16 cellular contexts compared by ENCODE assay signal in genomic region chr11:103773059-103773458, GRCh38.
DNase-seq lines count a peak whose midpoint lies in the region; ATAC-seq and TF ChIP-seq lines count a peak whose summit lies in the region.
"Had no signal": no experiment of that assay in that cellular context is flagged by ENCODE, and none has a peak within 500 bp of the region (broad histone marks: within the 10 kb centered on the region; RNA-seq: fewer than 3 reads in every experiment).

No MANE protein-coding gene starts in this region.

- CTCF ChIA-PET in mammary epithelial cell (lab: Charles Lee; ENCODE audit: low non-redundant PET) = no interaction called here

- no peak overlapping the region for H3K9ac ChIP-seq in GM23248
- H3K9ac ChIP-seq in mammary epithelial cell (ENCODE audit: insufficient read depth, low read length) = no peak overlapping the region

- no peaks in the 10 kb centered on the region for H4K20me1 ChIP-seq in GM23248 (ENCODE audit: insufficient read depth)
- no peaks in the 10 kb centered on the region for H4K20me1 ChIP-seq in mammary epithelial cell (ENCODE audit: insufficient read depth, low read length)

- H3K79me2 ChIP-seq in GM23248 (ENCODE audit: insufficient read depth) (no peaks in the 10 kb centered on the region), mammary epithelial cell (ENCODE audit: insufficient read depth, low read length) (no peaks in the 10 kb centered on the region)

- peaks cover 18% of the 10 kb centered on the region for H3K4me1 ChIP-seq in GM23248 (ENCODE audit: insufficient read depth)
- H3K4me1 ChIP-seq in thoracic aorta (ENCODE audit: control insufficient read depth in 1 of 2, low read depth in 2 of 2) = peaks cover 10 to 59% of the 10 kb centered on the region in 2 donors
- H3K4me1 ChIP-seq in mammary epithelial cell (ENCODE audit: insufficient read depth, low read length) = peaks cover under 1% of the 10 kb centered on the region

- H2AFZ ChIP-seq in GM23248 = no peak overlapping the region
- no peak overlapping the region for H2AFZ ChIP-seq in mammary epithelial cell (ENCODE audit: low read depth, low read length)

- no peaks in the 10 kb centered on the region for H3K9me2 ChIP-seq in GM23248 (ENCODE audit: insufficient read depth)

- dilution Hi-C loops in mammary epithelial cell (cut with HindIII; ENCODE audit: low sequenced_read_pairs) = no loop called here

- no peak for TF ChIP-seq CTCF in thoracic aorta (IDR thresholded peaks at IDR 0.05)
- no peak for TF ChIP-seq CTCF in mammary epithelial cell (conservative IDR thresholded peaks at IDR 0.05 in 1 of 2, IDR thresholded peaks at IDR 0.05 in 1 of 2; ENCODE audit: extremely low read depth in 1 of 2, insufficient read depth in 1 of 2, low read depth in 1 of 2, low read length in 2 of 2)

- no TSS peak for BruUV-seq in mammary epithelial cell (replicated peaks; lab: Mats Ljungman, UMichigan)

- H3K27ac ChIP-seq in GM23248 = peak overlapping the region; percentile 28
- no peak overlapping the region for H3K27ac ChIP-seq in thoracic aorta
- H3K27ac ChIP-seq in mammary epithelial cell (ENCODE audit: insufficient read depth, low read depth, low read length) = no peak overlapping the region
- H3K27ac ChIP-seq: VCaP had no signal

- WGBS in GM23248 (ENCODE audit: low coverage in 1 of 2, low lambda C conversion rate in 2 of 2, missing lambda C conversion rate in 2 of 2), 2 experiments = 5 to 7% methylated on average over 2 of the region's 2 CpGs
- WGBS in mammary epithelial cell (ENCODE audit: low coverage, missing lambda C conversion rate) = 92% methylated on average over 2 of the region's 2 CpGs

- H3K36me3 ChIP-seq in GM23248 (ENCODE audit: low read depth) = no peaks in the 10 kb centered on the region
- no peaks in the 10 kb centered on the region for H3K36me3 ChIP-seq in thoracic aorta
- no peaks in the 10 kb centered on the region for H3K36me3 ChIP-seq in mammary epithelial cell (ENCODE audit: insufficient read depth, low read length)

- H3K4me2 ChIP-seq in GM23248 (ENCODE audit: unreplicated experiment) (peak overlapping the region; percentile 21), mammary epithelial cell (ENCODE audit: insufficient read depth, low read depth, low read length) (no peak overlapping the region)

- ATAC-seq in left ventricle myocardium superior (peak; percentile 83), thoracic aorta (ENCODE audit: insufficient number of reproducible peaks, low FRiP score, low read depth) (no peak)
- ATAC-seq: PC-3; stimulated activated naive CD8-positive, alpha-beta T cell treated with anti-CD3 and anti-CD28 coated beads, Interleukin-15, Interleukin-2, amounts not matched to agents 100 U/mL and 50 U/mL, for 24 hours had no signal

- DNase-seq in GM23248 (peak; percentile 84), brain pericyte (ENCODE audit: low read depth, low spot score) (peak; percentile 49), left ventricle myocardium superior (no peak), thoracic aorta (ENCODE audit: low spot score) (no peak), mammary epithelial cell (no peak), DMS153 (lab: John Stamatoyannopoulos, UW) (no peak), SHP77 (lab: John Stamatoyannopoulos, UW) (no peak)
- DNase-seq: activated CD8-positive, alpha-beta memory T cell treated with anti-CD3 and anti-CD28 coated beads for 24 hours; amygdala; dorsolateral prefrontal cortex; Karpas-422; NCI-H1930; NCI-H510A treated with DMSO at 0.1 percent for 48 hours; PC-3; stimulated activated naive CD8-positive, alpha-beta T cell treated with anti-CD3 and anti-CD28 coated beads, Interleukin-15, Interleukin-2, amounts not matched to agents 100 U/mL and 50 U/mL, for 24 hours had no signal

- H3K9me3 ChIP-seq in GM23248 (ENCODE audit: low read depth) (no peaks in the 10 kb centered on the region), thoracic aorta (no peaks in the 10 kb centered on the region), mammary epithelial cell (replicated peaks; ENCODE audit: insufficient read depth, low read length) (no peaks in the 10 kb centered on the region)

- no peaks in the 10 kb centered on the region for H3F3A ChIP-seq in GM23248 (ENCODE audit: insufficient read depth)

- in situ Hi-C loops in GM23248 (cut with MboI) (no loop called here), mammary epithelial cell (cut with MboI; ENCODE audit: low sequenced_read_pairs in 2 of 2) (no loop called here)

- no peaks in the 10 kb centered on the region for H3K27me3 ChIP-seq in GM23248 (replicated peaks; ENCODE audit: insufficient read depth)
- no peaks in the 10 kb centered on the region for H3K27me3 ChIP-seq in thoracic aorta (replicated peaks; ENCODE audit: insufficient read depth)
- no peaks in the 10 kb centered on the region for H3K27me3 ChIP-seq in mammary epithelial cell (ENCODE audit: insufficient read depth, low read length)
- H3K27me3 ChIP-seq: dorsolateral prefrontal cortex had no signal

- intact Hi-C loops in left ventricle myocardium superior (cut with micrococcal nuclease) (no loop called here), mammary epithelial cell (cut with micrococcal nuclease) (no loop called here)

- no peak overlapping the region; the same call in 1 of the 2 replicates for H3K4me3 ChIP-seq in GM23248
- peak overlapping the region; percentile 34 for H3K4me3 ChIP-seq in thoracic aorta
- no peak overlapping the region for H3K4me3 ChIP-seq in mammary epithelial cell (replicated peaks in 1 of 3; ENCODE audit: insufficient read depth in 1 of 3, low read depth in 2 of 3, low read length in 3 of 3)
- H3K4me3 ChIP-seq: dorsolateral prefrontal cortex had no signal

Comparison
In these comparisons a context has a peak if more than half of its experiments do, and no peak if none do; other contexts are left out.
1. DNase-seq: peak in GM23248 (single experiment) and brain pericyte (single experiment); none in left ventricle myocardium superior (single experiment), thoracic aorta (single experiment), mammary epithelial cell (single experiment), DMS153 (single experiment) and SHP77 (0 of 2).